ENCODE assay signal across 8 cellular contexts in the genomic region with DNA sequence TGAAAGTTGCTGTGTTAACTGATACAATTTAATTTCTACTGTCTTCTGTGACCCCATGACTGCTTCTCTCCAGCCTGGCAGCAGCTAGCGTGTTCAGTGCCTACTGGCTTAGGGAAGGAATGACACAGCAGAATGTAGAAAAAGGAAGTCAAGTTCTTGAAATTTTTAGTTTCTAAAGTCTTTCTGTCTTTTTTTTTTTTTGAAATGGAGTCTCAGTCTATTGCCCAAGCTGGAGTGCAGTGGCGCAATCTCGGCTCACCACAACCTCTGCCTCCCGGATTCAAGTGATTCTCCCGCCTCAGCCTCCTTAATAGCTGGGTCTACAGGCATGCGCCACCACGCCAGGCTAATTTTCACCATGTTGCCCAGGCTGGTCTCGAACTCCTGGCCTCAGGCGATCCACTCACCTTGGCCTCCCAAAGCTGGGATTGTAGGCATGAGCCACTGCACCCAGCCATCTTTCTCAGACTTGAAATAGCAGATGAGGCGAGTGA. TPM values are rescaled to one million over a fixed set of nuclear protein-coding genes. Genes with fewer than 3 reads are reported as not detected.
DNase-seq lines count a peak whose midpoint lies in the region; FAIRE-seq and TF ChIP-seq lines count a peak whose summit lies in the region.

No MANE protein-coding gene starts in this region.

- H3K36me3 Mint-ChIP-seq in endodermal cell (ENCODE audit: low read depth) = no peaks in the 10 kb centered on the region

- H3K4me2 ChIP-seq in KMS-11 = peak overlapping the region; percentile 67

- H3K27ac ChIP-seq in KMS-11 = peak overlapping the region; percentile 66
- no peak overlapping the region for H3K27ac ChIP-seq in endodermal cell (ENCODE audit: low read depth, low read length)

- H3K27me3 ChIP-seq in KMS-11 (ENCODE audit: insufficient read depth, low read depth) = no peaks in the 10 kb centered on the region
- H3K27me3 ChIP-seq in adipocyte (replicated peaks; ENCODE audit: control insufficient read depth, insufficient read depth, low read length) = no peaks in the 10 kb centered on the region
- no peaks in the 10 kb centered on the region for H3K27me3 ChIP-seq in endodermal cell (ENCODE audit: control insufficient read depth, insufficient read depth, low read length, poor library complexity, severe bottlenecking)

- H3K27ac Mint-ChIP-seq in endodermal cell = no peak overlapping the region

- H3K4me3 ChIP-seq in KMS-11 (IDR thresholded peaks at IDR 0.05; ENCODE audit: insufficient read depth, low read depth, low read length) = no peak overlapping the region
- H3K4me3 ChIP-seq in adipocyte (ENCODE audit: low read length) = peak overlapping the region; percentile 52
- no peak overlapping the region for H3K4me3 ChIP-seq in endodermal cell (ENCODE audit: low read length)

- no peaks in the 10 kb centered on the region for H3K27me3 Mint-ChIP-seq in endodermal cell (ENCODE audit: insufficient read depth)

- H4K20me1 ChIP-seq in KMS-11 (ENCODE audit: insufficient read depth) = no peaks in the 10 kb centered on the region

- TF ChIP-seq POLR2A in GM12892 (IDR thresholded peaks at IDR 0.05; ENCODE audit: low read depth, low read length) = no peak

- 94 to 96% methylated on average over 9 to 10 of the region's 10 CpGs for WGBS in endodermal cell (ENCODE audit: insufficient coverage in 1 of 2, insufficient read length in 1 of 2), 2 experiments

- H3K9me3 ChIP-seq in adipocyte (ENCODE audit: control insufficient read depth, low read length) = no peaks in the 10 kb centered on the region
- no peaks in the 10 kb centered on the region for H3K9me3 ChIP-seq in endodermal cell (ENCODE audit: control insufficient read depth, low read length)

- peak overlapping the region; percentile 17; the same call in 1 of the 2 replicates for H2AFZ ChIP-seq in KMS-11 (ENCODE audit: low read depth)

- no peaks in the 10 kb centered on the region for H3K79me2 ChIP-seq in KMS-11 (ENCODE audit: insufficient read depth, low read depth)

- no peaks in the 10 kb centered on the region for H3K4me1 Mint-ChIP-seq in endodermal cell

- no peaks in the 10 kb centered on the region for H3K9me3 Mint-ChIP-seq in endodermal cell

- H3K4me1 ChIP-seq in KMS-11 (ENCODE audit: low read depth, poor library complexity, severe bottlenecking) (peaks cover 47% of the 10 kb centered on the region), adipocyte (ENCODE audit: control insufficient read depth, insufficient read depth, low read length) (peaks cover 29% of the 10 kb centered on the region), endodermal cell (ENCODE audit: control insufficient read depth, insufficient read depth, low read length) (no peaks in the 10 kb centered on the region)

- peak; percentile 24 for FAIRE-seq in GM12892 (lab: Jason Lieb, UNC)

- H3K4me3 Mint-ChIP-seq in endodermal cell = no peak overlapping the region

- TF ChIP-seq CTCF in KMS-11 (conservative IDR thresholded peaks at IDR 0.05; ENCODE audit: low read depth, low read length) (no peak), endodermal cell (conservative IDR thresholded peaks at IDR 0.05) (no peak)

- DNase-seq in GM12892 (ENCODE audit: insufficient read length) (no peak), adipocyte (ENCODE audit: low read depth) (peak; percentile 86), mucosa of gallbladder (ENCODE audit: low spot score) (peak; percentile 33), endodermal cell (no peak), NCI-H345 (lab: John Stamatoyannopoulos, UW) (no peak), NCI-H2107 (lab: John Stamatoyannopoulos, UW) (no peak), NCI-H510A (lab: John Stamatoyannopoulos, UW) (no peak)

- peak overlapping the region; percentile 41; the same call in 1 of the 2 replicates for H3K9ac ChIP-seq in KMS-11
- peak overlapping the region; percentile 86 for H3K9ac ChIP-seq in adipocyte (ENCODE audit: low read length)
- H3K9ac ChIP-seq in endodermal cell (ENCODE audit: extremely low read depth, low read length, poor library complexity, severe bottlenecking) = no peak overlapping the region

- H3K36me3 ChIP-seq in KMS-11 (ENCODE audit: insufficient read depth) = no peaks in the 10 kb centered on the region
- H3K36me3 ChIP-seq in adipocyte (ENCODE audit: control insufficient read depth, insufficient read depth, low read length, severe bottlenecking) = no peaks in the 10 kb centered on the region
- no peaks in the 10 kb centered on the region for H3K36me3 ChIP-seq in endodermal cell (ENCODE audit: control insufficient read depth, insufficient read depth, low read length)

RNA-seq across cellular contexts. Expression of a gene that starts 32.4 kb away (rescaled TPM):
- polyA plus RNA-seq in GM12892 (2012; ENCODE audit: missing spikeins) = 96.2 TPM
- total RNA-seq in mucosa of gallbladder (107 TPM), endodermal cell (10 to 100 TPM; 80.3 to 83.3 TPM)
- polyA plus RNA-seq in endodermal cell (2013, experiment 1 of 2) = 119 TPM
- polyA plus RNA-seq in endodermal cell (2013, experiment 2 of 2) = 107 TPM

RNA-seq across cellular contexts. Expression of a gene that starts 39.3 kb away (rescaled TPM):
- 449 TPM for polyA plus RNA-seq in GM12892 (2012; ENCODE audit: missing spikeins)
- total RNA-seq in mucosa of gallbladder (43.9 TPM), endodermal cell (100 to 1,000 TPM; 168 to 169 TPM)
- 270 TPM for polyA plus RNA-seq in endodermal cell (2013, experiment 1 of 2)
- polyA plus RNA-seq in endodermal cell (2013, experiment 2 of 2) = 257 TPM

RNA-seq across cellular contexts. Expression of a gene that starts 46.4 kb away (rescaled TPM):
- 17.6 TPM for polyA plus RNA-seq in GM12892 (2012; ENCODE audit: missing spikeins)
- total RNA-seq in mucosa of gallbladder (53.0 TPM), endodermal cell (10 to 100 TPM; 66.8 to 77.1 TPM)
- polyA plus RNA-seq in endodermal cell (2013, experiment 1 of 2) = 33.0 TPM
- polyA plus RNA-seq in endodermal cell (2013, experiment 2 of 2) = 33.7 TPM

Comparison
In these comparisons a context has a peak if more than half of its experiments do, and no peak if none do; other contexts are left out.
1. DNase-seq: peak in adipocyte (single experiment) and mucosa of gallbladder (single experiment); none in GM12892 (single experiment), endodermal cell (single experiment), NCI-H345 (single experiment), NCI-H2107 (single experiment) and NCI-H510A (single experiment).